Comparison of ENCODE assay signal across 10 cellular contexts in genomic region chr16:85586360-85587145, GRCh38. TPM values are rescaled to one million over a fixed set of nuclear protein-coding genes. Genes with fewer than 3 reads are reported as not detected.
DNase-seq lines count a peak whose midpoint lies in the region; ATAC-seq and TF ChIP-seq lines count a peak whose summit lies in the region.
"Had no signal": no experiment of that assay in that cellular context is flagged by ENCODE, and none has a peak within 500 bp of the region (broad histone marks: within the 10 kb centered on the region; RNA-seq: fewer than 3 reads in every experiment).

No MANE protein-coding gene starts in this region.

- H3K4me3 ChIP-seq in SJCRH30 (peak overlapping the region; percentile 4; the same call in 1 of the 2 replicates), left ventricle myocardium inferior (no peak overlapping the region), psoas muscle (peak overlapping the region; percentile 2)

- ATAC-seq in psoas muscle = peak; percentile 77 to 90 (median 82)
- ATAC-seq: activated T-cell treated with anti-CD3 and anti-CD28 coated beads, Interleukin-2, amount 50 U/mL, for 4 hours had no signal

- H3K36me3 ChIP-seq in SJCRH30 (no peaks in the 10 kb centered on the region), left ventricle myocardium inferior (no peaks in the 10 kb centered on the region), psoas muscle (ENCODE audit: insufficient read depth in 1 of 2, low read depth in 1 of 2) (no peaks in the 10 kb centered on the region)

- in situ Hi-C loops in G401 (cut with HindIII; ENCODE audit: low sequenced_read_pairs) = no loop called here

- intact Hi-C loops in left ventricle myocardium inferior (cut with micrococcal nuclease) (no loop called here), psoas muscle (cut with DNase I) (no loop called here)

- WGBS in psoas muscle, 3 donors = 27 to 29% (median 29%) methylated on average over 32 to 35 of the region's 35 CpGs

- H3K27me3 ChIP-seq in SJCRH30 (no peaks in the 10 kb centered on the region), left ventricle myocardium inferior (ENCODE audit: low read depth) (no peaks in the 10 kb centered on the region), psoas muscle (ENCODE audit: insufficient read depth in 3 of 3, low read length in 2 of 3) (no peaks in the 10 kb centered on the region)

- DNase-seq in G401 (ENCODE audit: low spot score) (peak; percentile 39), SJCRH30 (peak; percentile 91), left ventricle myocardium inferior (peak; percentile 37), psoas muscle (peak; percentile 71 to 90), NCI-H2107 (lab: John Stamatoyannopoulos, UW) (no peak), DMS79 (lab: John Stamatoyannopoulos, UW) (no peak), A172 (ENCODE audit: low spot score) (no peak)
- DNase-seq in stimulated activated CD8-positive, alpha-beta memory T cell treated with anti-CD3 and anti-CD28 coated beads, Interleukin-4, amount 100 ng/mL, for 48 hours = no peak
- DNase-seq: activated T-cell treated with anti-CD3 and anti-CD28 coated beads, Interleukin-2, amount 50 U/mL, for 4 hours; naive B cell had no signal

- H3K9me3 ChIP-seq in SJCRH30 (replicated peaks) = no peaks in the 10 kb centered on the region
- no peaks in the 10 kb centered on the region for H3K9me3 ChIP-seq in left ventricle myocardium inferior (replicated peaks)
- H3K9me3 ChIP-seq in psoas muscle = no peaks in the 10 kb centered on the region

- no peak for TF ChIP-seq CTCF in left ventricle myocardium inferior (IDR thresholded peaks at IDR 0.05; ENCODE audit: borderline replicate concordance)
- TF ChIP-seq CTCF in psoas muscle (IDR thresholded peaks at IDR 0.05) = no peak

- H3K4me1 ChIP-seq in SJCRH30 = peaks cover 5% of the 10 kb centered on the region; the same call in 1 of the 2 replicates
- H3K4me1 ChIP-seq in left ventricle myocardium inferior = peaks cover 25% of the 10 kb centered on the region
- peaks cover 15% of the 10 kb centered on the region for H3K4me1 ChIP-seq in psoas muscle

- peak overlapping the region; percentile 62 for H3K27ac ChIP-seq in SJCRH30
- no peak overlapping the region for H3K27ac ChIP-seq in left ventricle myocardium inferior (replicated peaks)
- no peak overlapping the region for H3K27ac ChIP-seq in psoas muscle

RNA-seq across cellular contexts. Expression of gene GSE1, which starts 26.6 kb away (rescaled TPM):
- 22.8 and 35.6 TPM in 2 replicates for total RNA-seq in G401 (2014; rRNA removed; shearing (Covaris generic))
- total RNA-seq in SJCRH30 (2014; rRNA removed; shearing (Covaris generic)) = 31.1 and 33.8 TPM in 2 replicates
- total RNA-seq in left ventricle myocardium inferior (34.2 TPM), psoas muscle (10 to 100 TPM; 47.0 to 90.5 (median 64.6) TPM)
- 10 to 100 TPM; 10.8 to 34.7 (median 22.0) TPM for polyA plus RNA-seq in psoas muscle
- total RNA-seq in A172 (2014; rRNA removed; shearing (Covaris generic)) = 9.7 and 13.4 TPM in 2 replicates

Comparison
In these comparisons a context has a peak if more than half of its experiments do, and no peak if none do; other contexts are left out.
1. DNase-seq: peak in G401 (single experiment), SJCRH30 (2 of 2), left ventricle myocardium inferior (single experiment) and psoas muscle (2 of 2); none in stimulated activated CD8-positive, alpha-beta memory T cell treated with anti-CD3 and anti-CD28 coated beads, Interleukin-4, amount 100 ng/mL, for 48 hours (single experiment), NCI-H2107 (single experiment), DMS79 (single experiment) and A172 (single experiment).